Comparison of ENCODE assay signal across 23 cellular contexts in the genomic region with DNA sequence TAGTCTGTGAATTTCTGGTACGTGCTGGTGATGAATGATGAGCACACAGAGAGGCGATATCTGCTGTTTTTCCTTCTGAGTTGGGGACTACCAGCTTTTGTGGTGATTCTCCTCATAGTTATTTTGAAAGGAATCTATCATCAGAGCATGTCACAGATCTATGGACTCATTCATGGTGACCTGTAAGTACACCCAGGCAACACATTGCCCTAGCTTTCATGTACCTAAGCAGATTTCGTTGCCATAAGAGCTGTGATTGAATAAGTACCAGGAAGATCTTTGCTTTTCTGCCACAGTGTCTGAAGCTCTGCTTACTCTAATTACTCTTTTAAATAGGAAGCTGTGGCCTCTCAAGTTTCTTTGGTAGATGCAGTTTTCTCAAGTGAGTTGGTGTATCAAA.
"Had no signal": no experiment of that assay in that cellular context is flagged by ENCODE, and none has a peak within 500 bp of the region (broad histone marks: within the 10 kb centered on the region; RNA-seq: fewer than 3 reads in every experiment).

No MANE protein-coding gene starts in this region.

- H3K4me3 Mint-ChIP-seq: activated CD4-positive, alpha-beta T cell treated with anti-CD3 and anti-CD28 coated beads, Interleukin-2, amount 10 ng/mL, durations not matched to agents 7 days and 5 days; activated CD8-positive, alpha-beta memory T cell treated with anti-CD3 and anti-CD28 coated beads, Interleukin-2, amount 10 ng/mL, durations not matched to agents 7 days and 5 days; activated CD8-positive, alpha-beta T cell treated with anti-CD3 and anti-CD28 coated beads for 36 hours; activated naive CD4-positive, alpha-beta T cell treated with anti-CD3 and anti-CD28 coated beads, Interleukin-2, amount 50 U/mL, for 24 hours; natural killer cell; stimulated activated naive CD8-positive, alpha-beta T cell treated with anti-CD3 and anti-CD28 coated beads, Interleukin-15, Interleukin-2, amounts not matched to agents 100 ng/mL and 50 ng/mL, for 24 hours; T-helper 17 cell had no signal

- H3K27me3 Mint-ChIP-seq: activated CD4-positive, alpha-beta T cell treated with anti-CD3 and anti-CD28 coated beads, Interleukin-2, amount 10 ng/mL, durations not matched to agents 7 days and 5 days; activated naive CD4-positive, alpha-beta T cell treated with anti-CD3 and anti-CD28 coated beads, Interleukin-2, amount 50 U/mL, for 24 hours; T-helper 17 cell had no signal

- H3K9me3 Mint-ChIP-seq: activated CD4-positive, alpha-beta T cell treated with anti-CD3 and anti-CD28 coated beads, Interleukin-2, amount 10 ng/mL, durations not matched to agents 7 days and 5 days; activated CD8-positive, alpha-beta T cell treated with anti-CD3 and anti-CD28 coated beads for 36 hours; activated naive CD4-positive, alpha-beta T cell treated with anti-CD3 and anti-CD28 coated beads, Interleukin-2, amount 50 U/mL, for 24 hours; natural killer cell; stimulated activated naive CD8-positive, alpha-beta T cell treated with anti-CD3 and anti-CD28 coated beads, Interleukin-15, Interleukin-2, amounts not matched to agents 100 ng/mL and 50 ng/mL, for 24 hours had no signal

- H3K4me1 ChIP-seq: esophagus muscularis mucosa, pancreas, psoas muscle, right atrium auricular region had no signal

- H3K27me3 ChIP-seq: dorsolateral prefrontal cortex, esophagus muscularis mucosa, neutrophil, pancreas, right atrium auricular region, thyroid gland had no signal

- H3K4me3 ChIP-seq: dorsolateral prefrontal cortex, esophagus muscularis mucosa, pancreas, psoas muscle, right atrium auricular region, thyroid gland had no signal

- H3K27ac ChIP-seq: dorsolateral prefrontal cortex, esophagus muscularis mucosa, neutrophil, pancreas, psoas muscle, right atrium auricular region, thyroid gland had no signal

- H3K9me3 ChIP-seq: esophagus muscularis mucosa, neutrophil, pancreas, psoas muscle, right atrium auricular region, thyroid gland had no signal

- H3K36me3 ChIP-seq: esophagus muscularis mucosa, neutrophil, pancreas, right atrium auricular region, thyroid gland had no signal

- H3K36me3 Mint-ChIP-seq: activated CD8-positive, alpha-beta memory T cell treated with anti-CD3 and anti-CD28 coated beads, Interleukin-2, amount 10 ng/mL, durations not matched to agents 7 days and 5 days; activated naive CD4-positive, alpha-beta T cell treated with anti-CD3 and anti-CD28 coated beads, Interleukin-2, amount 50 U/mL, for 24 hours; natural killer cell had no signal

- H3K4me1 Mint-ChIP-seq: activated CD4-positive, alpha-beta T cell treated with anti-CD3 and anti-CD28 coated beads, Interleukin-2, amount 10 ng/mL, durations not matched to agents 7 days and 5 days; activated CD8-positive, alpha-beta memory T cell treated with anti-CD3 and anti-CD28 coated beads, Interleukin-2, amount 10 ng/mL, durations not matched to agents 7 days and 5 days; activated naive CD4-positive, alpha-beta T cell treated with anti-CD3 and anti-CD28 coated beads, Interleukin-2, amount 50 U/mL, for 24 hours; natural killer cell; T-helper 17 cell had no signal

- DNase-seq: activated CD4-positive, alpha-beta T cell treated with anti-CD3 and anti-CD28 coated beads, Interleukin-2, amount 10 ng/mL, durations not matched to agents 7 days and 5 days; activated CD8-positive, alpha-beta memory T cell treated with anti-CD3 and anti-CD28 coated beads, Interleukin-2, amount 10 ng/mL, durations not matched to agents 7 days and 5 days; activated CD8-positive, alpha-beta T cell treated with anti-CD3 and anti-CD28 coated beads for 36 hours; activated effector memory CD4-positive, alpha-beta T cell treated with anti-CD3 and anti-CD28 coated beads, Interleukin-2, amount 50 U/mL, for 16 hours; activated T-cell treated with anti-CD3 and anti-CD28 coated beads for 4 hours; aorta; central memory CD4-positive, alpha-beta T cell; dorsolateral prefrontal cortex; glutamatergic neuron; hippocampal formation; midbrain; natural killer cell; pancreas; psoas muscle; stimulated activated CD4-positive, alpha-beta T cell treated with anti-CD3 and anti-CD28 coated beads, Interleukin-12 subunit alpha, Interleukin-12 subunit beta, amount 100 ng/mL, for 4 hours; substantia nigra; T-helper 17 cell; thyroid gland had no signal

- H3K27ac Mint-ChIP-seq: activated CD4-positive, alpha-beta T cell treated with anti-CD3 and anti-CD28 coated beads, Interleukin-2, amount 10 ng/mL, durations not matched to agents 7 days and 5 days; activated CD8-positive, alpha-beta memory T cell treated with anti-CD3 and anti-CD28 coated beads, Interleukin-2, amount 10 ng/mL, durations not matched to agents 7 days and 5 days; activated CD8-positive, alpha-beta T cell treated with anti-CD3 and anti-CD28 coated beads for 36 hours; activated naive CD4-positive, alpha-beta T cell treated with anti-CD3 and anti-CD28 coated beads, Interleukin-2, amount 50 U/mL, for 24 hours; natural killer cell; stimulated activated naive CD8-positive, alpha-beta T cell treated with anti-CD3 and anti-CD28 coated beads, Interleukin-15, Interleukin-2, amounts not matched to agents 100 ng/mL and 50 ng/mL, for 24 hours; T-helper 17 cell had no signal
